9 cellular contexts compared by ENCODE assay signal in the genomic region with DNA sequence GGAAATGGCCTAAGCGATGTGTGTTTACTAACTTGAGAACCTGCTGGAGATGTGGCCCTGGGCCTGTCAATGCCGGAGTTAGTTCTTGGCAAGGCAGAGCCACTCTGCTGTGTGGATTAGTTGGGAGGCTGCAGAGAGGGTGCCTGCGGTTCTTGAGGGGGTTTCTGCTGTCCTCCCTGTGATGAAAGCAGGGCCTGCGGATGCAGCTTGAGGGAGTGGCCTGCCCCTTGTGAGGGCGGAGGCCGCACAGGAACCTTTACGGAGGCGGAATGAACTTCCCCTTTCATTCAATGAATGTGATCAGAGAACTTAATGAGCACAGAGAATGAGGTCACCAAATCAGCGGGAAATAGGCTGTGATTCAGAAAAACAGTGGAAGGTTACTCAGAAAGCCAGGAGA. TPM values are rescaled to one million over a fixed set of nuclear protein-coding genes. Genes with fewer than 3 reads are reported as not detected.
DNase-seq lines count a peak whose midpoint lies in the region; ATAC-seq and TF ChIP-seq lines count a peak whose summit lies in the region.
"Had no signal": no experiment of that assay in that cellular context is flagged by ENCODE, and none has a peak within 500 bp of the region (broad histone marks: within the 10 kb centered on the region; RNA-seq: fewer than 3 reads in every experiment).

No MANE protein-coding gene starts in this region.

- H3K4me3 Mint-ChIP-seq in CD14-positive monocyte, result peak overlapping the region in 1 of 2 donors; percentile 32
- H3K4me3 Mint-ChIP-seq in stimulated activated naive B cell treated with anti-CD40 and anti-IgM and Interleukin-4, amounts not matched to agents 10 μg/mL and 1 μg/mL and 100 μg/mL, for 72 hours, result peak overlapping the region; percentile 10 to 30

- H3K4me1 Mint-ChIP-seq in CD14-positive monocyte, result peaks cover 19% of the 10 kb centered on the region
- peaks cover 30 to 36% of the 10 kb centered on the region in 2 donors for H3K4me1 Mint-ChIP-seq in stimulated activated naive B cell treated with anti-CD40 and anti-IgM and Interleukin-4, amounts not matched to agents 10 μg/mL and 1 μg/mL and 100 μg/mL, for 72 hours

- H3K36me3 Mint-ChIP-seq in CD14-positive monocyte, result no peaks in the 10 kb centered on the region
- H3K36me3 Mint-ChIP-seq in stimulated activated naive B cell treated with anti-CD40 and anti-IgM and Interleukin-4, amounts not matched to agents 10 μg/mL and 1 μg/mL and 100 μg/mL, for 72 hours, result no peaks in the 10 kb centered on the region

- peaks cover 0 to 5% (median 0%) of the 10 kb centered on the region in 7 donors for H3K9me3 Mint-ChIP-seq in CD14-positive monocyte
- peaks cover 0 to 1% of the 10 kb centered on the region in 2 donors for H3K9me3 Mint-ChIP-seq in stimulated activated naive B cell treated with anti-CD40 and anti-IgM and Interleukin-4, amounts not matched to agents 10 μg/mL and 1 μg/mL and 100 μg/mL, for 72 hours

- ATAC-seq in left ventricle myocardium superior (peak; percentile 67), HG02938 (IDR thresholded peaks at IDR 0.05; ENCODE audit: unreplicated experiment) (no peak), HG02763 (IDR thresholded peaks at IDR 0.05; ENCODE audit: unreplicated experiment) (no peak)
- ATAC-seq in stimulated activated naive B cell treated with anti-CD40 and anti-IgM and Interleukin-4, amounts not matched to agents 10 μg/mL and 1 μg/mL and 100 μg/mL, for 72 hours (replicated peaks), result peak; percentile 98 to 99

- peaks cover 3 to 18% (median 4%) of the 10 kb centered on the region in 3 donors for H3K27me3 Mint-ChIP-seq in CD14-positive monocyte (ENCODE audit: low read depth in 3 of 3)
- H3K27me3 Mint-ChIP-seq in stimulated activated naive B cell treated with anti-CD40 and anti-IgM and Interleukin-4, amounts not matched to agents 10 μg/mL and 1 μg/mL and 100 μg/mL, for 72 hours, result no peaks in the 10 kb centered on the region

- intact Hi-C loops in CD14-positive monocyte (cut with micrococcal nuclease), result loop anchor here (2.0 to 5.0 kb wide), 3 partner anchors 42 to 122 kb away; no protein-coding TSS in a partner anchor
- intact Hi-C loops in left ventricle myocardium superior (cut with micrococcal nuclease), result no loop called here

- DNase-seq in CD14-positive monocyte (ENCODE audit: low spot score), result peak; percentile 87
- DNase-seq in H7, result peak; percentile 69
- peak; percentile 59 for DNase-seq in UCSD-AML1 (lab: John Stamatoyannopoulos, UW; ENCODE audit: unreplicated experiment)
- peak; percentile 35 for DNase-seq in left ventricle myocardium superior
- DNase-seq in stimulated activated naive B cell treated with anti-CD40 and anti-IgM and Interleukin-4, amounts not matched to agents 10 μg/mL and 1 μg/mL and 100 μg/mL, for 72 hours, result peak; percentile 84
- DNase-seq in NCI-H1930 (lab: John Stamatoyannopoulos, UW), result no peak

- no peaks in the 10 kb centered on the region; the same call in 1 of the 2 replicates for H3K27me3 ChIP-seq in H7 (ENCODE audit: control insufficient read depth, insufficient read depth, low read length)

- peak overlapping the region; percentile 65 to 93 (median 80) for H3K27ac Mint-ChIP-seq in CD14-positive monocyte
- peak overlapping the region; percentile 38 for H3K27ac Mint-ChIP-seq in stimulated activated naive B cell treated with anti-CD40 and anti-IgM and Interleukin-4, amounts not matched to agents 10 μg/mL and 1 μg/mL and 100 μg/mL, for 72 hours

- H3K4me3 ChIP-seq in H7 (ENCODE audit: insufficient read depth, low read depth, low read length), result no peak overlapping the region
- H3K4me3 ChIP-seq: SK-N-MC had no signal

- TF ChIP-seq CTCF in CD14-positive monocyte (IDR thresholded peaks at IDR 0.05), result no peak

- no peaks in the 10 kb centered on the region for H3K36me3 ChIP-seq in H7 (replicated peaks; ENCODE audit: control insufficient read depth, insufficient read depth, low read length)

RNA-seq across cellular contexts. Expression of gene VWA3B, which starts 47.2 kb away (rescaled TPM):
- polyA plus RNA-seq in CD14-positive monocyte, result not detected
- 1.0 TPM in 1 of 2 replicates, not detected in the other for total RNA-seq in H7 (2014; rRNA removed; shearing (Covaris generic))
- not detected for total RNA-seq in left ventricle myocardium superior

Comparison
In these comparisons a context has a peak if more than half of its experiments do, and no peak if none do; other contexts are left out.
1. DNase-seq: peak in CD14-positive monocyte (single experiment), H7 (single experiment), UCSD-AML1 (single experiment), left ventricle myocardium superior (single experiment) and stimulated activated naive B cell treated with anti-CD40 and anti-IgM and Interleukin-4, amounts not matched to agents 10 μg/mL and 1 μg/mL and 100 μg/mL, for 72 hours (single experiment); none in NCI-H1930 (0 of 2).
2. ATAC-seq: peak in left ventricle myocardium superior (single experiment) and stimulated activated naive B cell treated with anti-CD40 and anti-IgM and Interleukin-4, amounts not matched to agents 10 μg/mL and 1 μg/mL and 100 μg/mL, for 72 hours (2 of 2); none in HG02938 (single experiment) and HG02763 (single experiment).